In the genomic region with DNA sequence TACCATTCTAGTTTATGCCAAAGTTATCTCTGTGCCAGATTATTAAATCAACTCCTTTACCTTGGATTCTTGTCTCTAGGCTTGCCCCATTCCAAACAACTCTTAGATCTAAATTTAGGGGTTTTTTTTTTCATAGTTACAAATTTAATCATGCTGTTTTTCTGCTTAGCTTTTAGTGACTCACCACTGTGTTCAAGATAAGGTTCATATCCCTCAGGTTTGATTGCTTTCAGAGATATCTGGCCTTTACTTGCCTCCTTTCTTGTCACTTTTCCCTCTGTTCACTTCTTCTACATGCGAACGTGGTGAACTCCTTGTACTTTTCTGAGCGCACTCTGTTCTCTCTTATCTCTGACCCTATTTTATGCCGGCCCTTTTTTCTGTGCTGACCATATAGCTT, we compare ENCODE assay signal across 16 cellular contexts.
DNase-seq lines count a peak whose midpoint lies in the region; ATAC-seq, FAIRE-seq and TF ChIP-seq lines count a peak whose summit lies in the region.
"Had no signal": no experiment of that assay in that cellular context is flagged by ENCODE, and none has a peak within 500 bp of the region (broad histone marks: within the 10 kb centered on the region; RNA-seq: fewer than 3 reads in every experiment).

No MANE protein-coding gene starts in this region.

- no peaks in the 10 kb centered on the region for H3K27me3 Mint-ChIP-seq in activated T-cell treated with anti-CD3 and anti-CD28 coated beads, Interleukin-2, amount 50 U/mL, for 72 hours (ENCODE audit: low read depth)

- no peaks in the 10 kb centered on the region for H3K9me1 ChIP-seq in endothelial cell of umbilical vein (replicated peaks; ENCODE audit: control insufficient read depth, extremely low read depth, insufficient read depth, low read length)

- H2AFZ ChIP-seq in endothelial cell of umbilical vein (ENCODE audit: low read depth, low read length) = no peak overlapping the region
- H2AFZ ChIP-seq: GM23338 had no signal

- no peak overlapping the region for H3K27ac Mint-ChIP-seq in activated T-cell treated with anti-CD3 and anti-CD28 coated beads, Interleukin-2, amount 50 U/mL, for 72 hours
- H3K27ac Mint-ChIP-seq: GM23338 had no signal

- no peak overlapping the region for H3K27ac ChIP-seq in endothelial cell of umbilical vein (ENCODE audit: insufficient read depth, low read depth, low read length)
- no peak overlapping the region for H3K27ac ChIP-seq in suprapubic skin
- H3K27ac ChIP-seq: SK-N-MC had no signal

- H3K9me3 ChIP-seq in endothelial cell of umbilical vein (replicated peaks; ENCODE audit: control insufficient read depth, insufficient read depth, low read length) = no peaks in the 10 kb centered on the region
- H3K9me3 ChIP-seq in suprapubic skin = no peaks in the 10 kb centered on the region

- TF ChIP-seq EP300 in suprapubic skin (IDR thresholded peaks at IDR 0.05) = no peak

- no peak overlapping the region for H3K4me3 Mint-ChIP-seq in activated T-cell treated with anti-CD3 and anti-CD28 coated beads, Interleukin-2, amount 50 U/mL, for 72 hours
- H3K4me3 Mint-ChIP-seq: GM23338 had no signal

- WGBS in suprapubic skin = 50% methylated on average over 4 of the region's 4 CpGs

- peaks cover 2 to 6% of the 10 kb centered on the region in 2 experiments for H3K36me3 ChIP-seq in endothelial cell of umbilical vein (ENCODE audit: control insufficient read depth in 2 of 2, extremely low read depth in 1 of 2, insufficient read depth in 2 of 2, low read length in 2 of 2)
- H3K36me3 ChIP-seq in suprapubic skin = peaks cover 15% of the 10 kb centered on the region

- no peaks in the 10 kb centered on the region for H3K4me1 Mint-ChIP-seq in activated T-cell treated with anti-CD3 and anti-CD28 coated beads, Interleukin-2, amount 50 U/mL, for 72 hours (ENCODE audit: low read depth)

- H3K27me3 ChIP-seq in endothelial cell of umbilical vein (ENCODE audit: control insufficient read depth in 2 of 2, insufficient read depth in 2 of 2, low read length in 2 of 2) = no peaks in the 10 kb centered on the region
- H3K27me3 ChIP-seq in suprapubic skin = no peaks in the 10 kb centered on the region

- H3K79me2 ChIP-seq in endothelial cell of umbilical vein (ENCODE audit: control insufficient read depth, insufficient read depth, low read length) = no peaks in the 10 kb centered on the region

- DNase-seq in ELR (ENCODE audit: low read depth) = peak; percentile 32
- DNase-seq in RPMI7951 (ENCODE audit: low read depth) = peak; percentile 6
- DNase-seq in endothelial cell of umbilical vein (ENCODE audit: low read depth, low spot score) = peak; percentile 4
- DNase-seq in renal cortical epithelial cell (ENCODE audit: low read depth) = peak; percentile 1
- no peak for DNase-seq in activated T-cell treated with anti-CD3 and anti-CD28 coated beads, Interleukin-2, amount 50 U/mL, for 72 hours
- DNase-seq in suprapubic skin (ENCODE audit: low spot score in 2 of 2) = no peak
- DNase-seq: AML-193, GF-D8, NCI-H1417, NCI-H2029, NCI-H526 had no signal

- H3K9ac ChIP-seq in endothelial cell of umbilical vein (replicated peaks; ENCODE audit: extremely low read depth, insufficient read depth, low read length) = no peak overlapping the region

- H3K4me1 ChIP-seq in endothelial cell of umbilical vein (ENCODE audit: control insufficient read depth, extremely low read depth, insufficient read depth, low read length) (peaks cover 3% of the 10 kb centered on the region), suprapubic skin (no peaks in the 10 kb centered on the region)

- no peaks in the 10 kb centered on the region for H4K20me1 ChIP-seq in endothelial cell of umbilical vein (replicated peaks; ENCODE audit: control insufficient read depth, extremely low read depth, insufficient read depth, low read length)

- no peak for ATAC-seq in activated T-cell treated with anti-CD3 and anti-CD28 coated beads, Interleukin-2, amount 50 U/mL, for 72 hours (replicated peaks in 1 of 2)
- no peak for ATAC-seq in HG03135 (IDR thresholded peaks at IDR 0.05; ENCODE audit: unreplicated experiment)
- ATAC-seq: GM23338, Right ventricle myocardium inferior had no signal

- no peak overlapping the region for H3K4me2 ChIP-seq in endothelial cell of umbilical vein (ENCODE audit: insufficient read depth, low read length)
- H3K4me2 ChIP-seq: GM23338 had no signal

- POLR2A ChIA-PET in endothelial cell of umbilical vein (lab: Charles Lee) = interaction anchor here (0.6 kb wide), 1 partner anchor 190 kb away, joined by 3 read pairs; no protein-coding TSS in a partner anchor

- TF ChIP-seq POLR2A in endothelial cell of umbilical vein (IDR thresholded peaks at IDR 0.05; ENCODE audit: low read depth, low read length) = no peak
- TF ChIP-seq POLR2A in suprapubic skin (IDR thresholded peaks at IDR 0.05) = no peak

- no peaks in the 10 kb centered on the region for H3K36me3 Mint-ChIP-seq in activated T-cell treated with anti-CD3 and anti-CD28 coated beads, Interleukin-2, amount 50 U/mL, for 72 hours (ENCODE audit: insufficient read depth in 2 of 2)

- intact Hi-C loops in endothelial cell of umbilical vein (cut with micrococcal nuclease) = no loop called here

- dilution Hi-C loops in endothelial cell of umbilical vein (cut with MboI; ENCODE audit: extremely low pct_ligation_motif_present, low sequenced_read_pairs) = no loop called here

- BruUV-seq in endothelial cell of umbilical vein (replicated peaks; lab: Mats Ljungman, UMichigan) = no TSS peak

- no peaks in the 10 kb centered on the region for H3K9me3 Mint-ChIP-seq in activated T-cell treated with anti-CD3 and anti-CD28 coated beads, Interleukin-2, amount 50 U/mL, for 72 hours
- H3K9me3 Mint-ChIP-seq: GM23338 had no signal

- no peak overlapping the region for H3K4me3 ChIP-seq in endothelial cell of umbilical vein (replicated peaks in 1 of 3; ENCODE audit: insufficient read depth in 1 of 3, low read depth in 1 of 3, low read length in 3 of 3)
- no peak overlapping the region for H3K4me3 ChIP-seq in suprapubic skin
- H3K4me3 ChIP-seq: GM23338, SK-N-MC had no signal

- CTCF ChIA-PET in endothelial cell of umbilical vein (lab: Charles Lee) = interaction anchor here (0.8 to 1.6 kb wide), 2 partner anchors 10 to 64 kb away, joined by 3 to 6 read pairs; no protein-coding TSS in a partner anchor

- TF ChIP-seq CTCF in endothelial cell of umbilical vein (IDR thresholded peaks at IDR 0.05; ENCODE audit: extremely low read depth in 1 of 2, insufficient read depth in 1 of 2, low read depth in 1 of 2, low read length in 2 of 2) = no peak
- no peak for TF ChIP-seq CTCF in suprapubic skin (IDR thresholded peaks at IDR 0.05)

- FAIRE-seq in endothelial cell of umbilical vein (lab: Jason Lieb, UNC) = no peak
- FAIRE-seq: GM19239 had no signal

TF ChIP-seq in endothelial cell of umbilical vein, 7 proteins besides CTCF, POLR2A, EP300 and RAD21:
- TF ChIP-seq GATA2 (IDR thresholded peaks at IDR 0.05; ENCODE audit: insufficient read depth, insufficient read length, low read depth, low read length) = peak; percentile 69
- peak; percentile 49 for TF ChIP-seq FOS (IDR thresholded peaks at IDR 0.05; ENCODE audit: borderline replicate concordance, insufficient read depth, low read length)
- TF ChIP-seq, protein P1, sequence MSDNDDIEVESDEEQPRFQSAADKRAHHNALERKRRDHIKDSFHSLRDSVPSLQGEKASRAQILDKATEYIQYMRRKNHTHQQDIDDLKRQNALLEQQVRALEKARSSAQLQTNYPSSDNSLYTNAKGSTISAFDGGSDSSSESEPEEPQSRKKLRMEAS (IDR thresholded peaks at IDR 0.05; ENCODE audit: insufficient read depth, insufficient read length) = no peak
TF ChIP-seq in endothelial cell of umbilical vein: peak in this region for 2.

Comparison
In these comparisons a context has a peak if more than half of its experiments do, and no peak if none do; other contexts are left out.
1. DNase-seq: peak in ELR (single experiment), RPMI7951 (single experiment), endothelial cell of umbilical vein (single experiment) and renal cortical epithelial cell (single experiment); none in activated T-cell treated with anti-CD3 and anti-CD28 coated beads, Interleukin-2, amount 50 U/mL, for 72 hours (0 of 2) and suprapubic skin (0 of 2).